Comparison of ENCODE assay signal across 1 cellular context in the genomic region with DNA sequence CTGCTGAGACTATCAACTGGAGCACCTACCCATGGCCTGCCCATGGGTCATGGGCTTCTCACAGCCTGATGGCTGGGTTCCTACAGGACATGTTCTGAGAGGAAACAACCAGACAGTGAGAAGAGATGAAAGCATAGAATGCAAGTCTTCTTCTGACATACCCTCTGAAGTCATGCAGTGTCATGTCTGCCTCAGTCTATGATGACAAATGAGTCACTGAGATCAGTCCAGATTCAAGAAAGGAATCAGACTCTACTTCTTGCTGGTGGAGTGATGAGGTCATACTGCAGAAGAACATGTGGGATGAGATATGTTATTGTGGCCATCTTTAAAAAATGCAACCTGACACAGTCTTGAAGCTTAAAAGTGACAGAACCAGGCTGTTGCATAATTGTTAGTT.
TF ChIP-seq lines count a peak whose summit lies in the region.

No MANE protein-coding gene starts in this region.

TF ChIP-seq in HEK293, 187 proteins besides CTCF, POLR2A, EP300 and RAD21 (continued from another document):
- TF ChIP-seq, protein P1, sequence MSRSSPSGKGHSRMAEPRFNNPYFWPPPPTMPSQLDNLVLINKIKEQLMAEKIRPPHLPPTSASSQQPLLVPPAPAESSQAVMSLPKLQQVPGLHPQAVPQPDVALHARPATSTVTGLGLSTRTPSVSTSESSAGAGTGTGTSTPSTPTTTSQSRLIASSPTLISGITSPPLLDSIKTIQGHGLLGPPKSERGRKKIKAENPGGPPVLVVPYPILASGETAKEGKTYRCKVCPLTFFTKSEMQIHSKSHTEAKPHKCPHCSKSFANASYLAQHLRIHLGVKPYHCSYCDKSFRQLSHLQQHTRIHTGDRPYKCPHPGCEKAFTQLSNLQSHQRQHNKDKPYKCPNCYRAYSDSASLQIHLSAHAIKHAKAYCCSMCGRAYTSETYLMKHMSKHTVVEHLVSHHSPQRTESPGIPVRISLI (tag by site-specific recombination; IDR thresholded peaks at IDR 0.05) = 0 out of 2 replicates have a peak, but pooled peaks have one; percentile 20
- TF ChIP-seq, protein P2, sequence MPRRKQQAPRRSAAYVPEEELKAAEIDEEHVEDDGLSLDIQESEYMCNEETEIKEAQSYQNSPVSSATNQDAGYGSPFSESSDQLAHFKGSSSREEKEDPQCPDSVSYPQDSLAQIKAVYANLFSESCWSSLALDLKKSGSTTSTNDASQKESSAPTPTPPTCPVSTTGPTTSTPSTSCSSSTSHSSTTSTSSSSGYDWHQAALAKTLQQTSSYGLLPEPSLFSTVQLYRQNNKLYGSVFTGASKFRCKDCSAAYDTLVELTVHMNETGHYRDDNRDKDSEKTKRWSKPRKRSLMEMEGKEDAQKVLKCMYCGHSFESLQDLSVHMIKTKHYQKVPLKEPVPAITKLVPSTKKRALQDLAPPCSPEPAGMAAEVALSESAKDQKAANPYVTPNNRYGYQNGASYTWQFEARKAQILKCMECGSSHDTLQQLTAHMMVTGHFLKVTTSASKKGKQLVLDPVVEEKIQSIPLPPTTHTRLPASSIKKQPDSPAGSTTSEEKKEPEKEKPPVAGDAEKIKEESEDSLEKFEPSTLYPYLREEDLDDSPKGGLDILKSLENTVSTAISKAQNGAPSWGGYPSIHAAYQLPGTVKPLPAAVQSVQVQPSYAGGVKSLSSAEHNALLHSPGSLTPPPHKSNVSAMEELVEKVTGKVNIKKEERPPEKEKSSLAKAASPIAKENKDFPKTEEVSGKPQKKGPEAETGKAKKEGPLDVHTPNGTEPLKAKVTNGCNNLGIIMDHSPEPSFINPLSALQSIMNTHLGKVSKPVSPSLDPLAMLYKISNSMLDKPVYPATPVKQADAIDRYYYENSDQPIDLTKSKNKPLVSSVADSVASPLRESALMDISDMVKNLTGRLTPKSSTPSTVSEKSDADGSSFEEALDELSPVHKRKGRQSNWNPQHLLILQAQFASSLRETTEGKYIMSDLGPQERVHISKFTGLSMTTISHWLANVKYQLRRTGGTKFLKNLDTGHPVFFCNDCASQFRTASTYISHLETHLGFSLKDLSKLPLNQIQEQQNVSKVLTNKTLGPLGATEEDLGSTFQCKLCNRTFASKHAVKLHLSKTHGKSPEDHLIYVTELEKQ (tag by site-specific recombination; IDR thresholded peaks at IDR 0.05; ENCODE audit: borderline replicate concordance) = no peak
